8 cellular contexts compared by ENCODE assay signal in the genomic region with DNA sequence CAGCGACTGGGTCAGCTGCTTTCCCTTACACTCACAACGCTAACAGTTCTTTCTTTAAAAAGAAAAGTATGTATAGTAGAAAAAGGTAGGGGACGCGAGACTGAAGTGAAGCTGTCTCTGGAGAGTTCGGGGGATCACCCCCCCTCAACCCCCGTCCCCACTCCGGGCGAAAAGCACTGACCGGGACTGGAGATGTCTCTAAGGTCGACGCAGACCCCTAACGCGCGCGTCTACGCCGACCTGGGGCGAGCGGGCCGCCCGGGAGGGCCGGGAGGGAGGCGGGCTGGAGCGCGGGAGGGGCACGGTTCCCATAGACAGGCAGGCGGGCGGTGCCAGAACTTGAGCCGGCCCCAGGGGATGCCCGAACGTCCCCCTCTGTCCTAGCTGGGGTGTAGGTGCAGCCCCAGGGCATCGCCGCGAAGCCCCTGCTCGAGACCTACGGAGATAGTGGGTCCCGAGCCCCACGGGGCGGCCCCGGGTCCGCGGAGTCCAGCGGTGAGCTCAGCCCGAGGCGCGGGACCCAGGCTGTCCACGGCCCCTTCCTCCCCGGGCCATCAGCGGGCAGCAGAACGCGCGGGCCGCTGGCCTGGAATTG.
A peak's percentile ranks its signal among the peaks of the same experiment; 100 is the strongest.
DNase-seq lines count a peak whose midpoint lies in the region; ATAC-seq and TF ChIP-seq lines count a peak whose summit lies in the region.

No MANE protein-coding gene starts in this region.

- intact Hi-C loops in A673 (cut with micrococcal nuclease; ENCODE audit: unreplicated experiment) = no loop called here
- intact Hi-C loops in left lung (cut with DNase I) = loop anchor here in 1 of 2 donors (10.0 kb wide), 1 partner anchor 77 kb away; no protein-coding TSS in a partner anchor

- POLR2A ChIA-PET in A673 (lab: Charles Lee; ENCODE audit: low non-redundant PET) = no interaction called here

- ATAC-seq in GM18870 (IDR thresholded peaks at IDR 0.05; ENCODE audit: unreplicated experiment) (peak; percentile 12), HG03108 (IDR thresholded peaks at IDR 0.05; ENCODE audit: unreplicated experiment) (peak; percentile 33), left lung (peak; percentile 67)

- CTCF ChIA-PET in A673 (lab: Charles Lee) = no interaction called here

- H3K4me1 ChIP-seq in A673 (ENCODE audit: insufficient read depth, low read length, poor library complexity, severe bottlenecking) = peaks cover 10% of the 10 kb centered on the region
- peaks cover 0 to 33% of the 10 kb centered on the region in 2 donors for H3K4me1 ChIP-seq in left lung

- H3K9me3 ChIP-seq in A673 (ENCODE audit: low read depth, low read length, poor library complexity, severe bottlenecking) = no peaks in the 10 kb centered on the region
- no peaks in the 10 kb centered on the region for H3K9me3 ChIP-seq in left lung

- BruUV-seq in A673 (replicated peaks; lab: Mats Ljungman, UMichigan) = no TSS peak

- H3K27ac ChIP-seq in A673 (ENCODE audit: low read depth, low read length, poor library complexity, severe bottlenecking) (no peak overlapping the region), caudate nucleus (ENCODE audit: low read depth, low read length) (peak overlapping the region; percentile 11), left lung (peak overlapping the region; percentile 79 to 83)

- peak overlapping the region; percentile 51 for H3K4me3 ChIP-seq in A673 (ENCODE audit: low read depth, low read length, poor library complexity, severe bottlenecking)
- H3K4me3 ChIP-seq in left lung = peak overlapping the region; percentile 86 to 90

- no peak for TF ChIP-seq CTCF in A673 (conservative IDR thresholded peaks at IDR 0.05; ENCODE audit: low read depth, low read length)
- no peak for TF ChIP-seq CTCF in left lung (IDR thresholded peaks at IDR 0.05)

- no peaks in the 10 kb centered on the region for H3K36me3 ChIP-seq in A673 (ENCODE audit: insufficient read depth, low read length, poor library complexity, severe bottlenecking)
- H3K36me3 ChIP-seq in left lung = no peaks in the 10 kb centered on the region

- H3K27me3 ChIP-seq in A673 (replicated peaks; ENCODE audit: insufficient read depth, low read depth, low read length, poor library complexity) = peaks cover 82% of the 10 kb centered on the region
- no peaks in the 10 kb centered on the region for H3K27me3 ChIP-seq in left lung

- DNase-seq in A673 (ENCODE audit: low spot score) (no peak), T-helper 9 cell (peak; percentile 27), caudate nucleus (lab: John Stamatoyannopoulos, UW) (peak in 19 of 61 donors; percentile 4 to 59 (median 44)), left lung (peak; percentile 46 to 90), NCI-H2107 treated with DMSO at 0.1 percent for 48 hours (lab: John Stamatoyannopoulos, UW; ENCODE audit: unreplicated experiment) (no peak)
- peak; percentile 17 for DNase-seq in stimulated activated CD8-positive, alpha-beta memory T cell treated with anti-CD3 and anti-CD28 coated beads, Interleukin-15, amount 100 ng/mL, for 24 hours (ENCODE audit: low read depth)

Comparison
In these comparisons a context has a peak if more than half of its experiments do, and no peak if none do; other contexts are left out.
1. DNase-seq: peak in T-helper 9 cell (single experiment), left lung (2 of 2) and stimulated activated CD8-positive, alpha-beta memory T cell treated with anti-CD3 and anti-CD28 coated beads, Interleukin-15, amount 100 ng/mL, for 24 hours (single experiment); none in A673 (single experiment) and NCI-H2107 treated with DMSO at 0.1 percent for 48 hours (single experiment).
2. ATAC-seq: peak in every context shown above with its lines; median percentile 67 in left lung; 33 in HG03108; 12 in GM18870.